14 cellular contexts compared by ENCODE assay signal in genomic region chr4:120918788-120919187, GRCh38. TPM values are rescaled to one million over a fixed set of nuclear protein-coding genes. Genes with fewer than 3 reads are reported as not detected.
DNase-seq lines count a peak whose midpoint lies in the region; ATAC-seq and TF ChIP-seq lines count a peak whose summit lies in the region.
"Had no signal": no experiment of that assay in that cellular context is flagged by ENCODE, and none has a peak within 500 bp of the region (broad histone marks: within the 10 kb centered on the region; RNA-seq: fewer than 3 reads in every experiment).

No MANE protein-coding gene starts in this region.

- H3K9me2 ChIP-seq in GM23338 (ENCODE audit: insufficient read depth): no peaks in the 10 kb centered on the region

- H2AFZ ChIP-seq in GM23338: no peak overlapping the region

- H3K27ac Mint-ChIP-seq in GM23338 (peak overlapping the region; percentile 82), progenitor cell of endocrine pancreas (no peak overlapping the region)
- peak overlapping the region; percentile 23 for H3K27ac Mint-ChIP-seq in activated naive CD8-positive, alpha-beta T cell treated with anti-CD3 and anti-CD28 coated beads, Interleukin-2, amount 50 U/mL, for 24 hours
- H3K27ac Mint-ChIP-seq: CD4-positive, CD25-positive, alpha-beta regulatory T cell had no signal

- in situ Hi-C loops in GM13977 (cut with MboI; ENCODE audit: low pct_unique_long_range_greater_than_20kb, low sequenced_read_pairs, unreplicated experiment): no loop called here

- H3K4me2 ChIP-seq in GM23338: no peak overlapping the region; the same call in 1 of the 2 replicates

- TF ChIP-seq CTCF in GM23338 (conservative IDR thresholded peaks at IDR 0.05; ENCODE audit: low read depth in 2 of 2): no peak
- no peak for TF ChIP-seq CTCF in progenitor cell of endocrine pancreas (IDR thresholded peaks at IDR 0.05; ENCODE audit: unreplicated experiment)
- no peak for TF ChIP-seq CTCF in GM13977 (IDR thresholded peaks at IDR 0.05; ENCODE audit: extremely low read depth, insufficient read depth, missing control alignments)

- peaks cover 72% of the 10 kb centered on the region for H3K79me2 ChIP-seq in GM23338 (replicated peaks; ENCODE audit: insufficient read depth)

- peak overlapping the region; percentile 9; the same call in 1 of the 3 replicates for H3K4me3 Mint-ChIP-seq in GM23338
- H3K4me3 Mint-ChIP-seq in activated naive CD8-positive, alpha-beta T cell treated with anti-CD3 and anti-CD28 coated beads, Interleukin-2, amount 50 U/mL, for 24 hours: no peak overlapping the region
- H3K4me3 Mint-ChIP-seq in progenitor cell of endocrine pancreas (ENCODE audit: low read depth): peak overlapping the region; percentile 16

- H3K27me3 ChIP-seq in GM23338 (ENCODE audit: insufficient read depth): no peaks in the 10 kb centered on the region

- no peaks in the 10 kb centered on the region for H3K36me3 ChIP-seq in GM23338 (ENCODE audit: insufficient read depth)
- H3K36me3 ChIP-seq: right lobe of liver had no signal

- peaks cover 31% of the 10 kb centered on the region for H3K4me1 ChIP-seq in GM23338 (ENCODE audit: insufficient read depth)
- H3K4me1 ChIP-seq: right lobe of liver had no signal

- H3K36me3 Mint-ChIP-seq in GM23338 (ENCODE audit: low read depth): peaks cover 8% of the 10 kb centered on the region; the same call in 1 of the 3 replicates
- H3K36me3 Mint-ChIP-seq in activated naive CD8-positive, alpha-beta T cell treated with anti-CD3 and anti-CD28 coated beads, Interleukin-2, amount 50 U/mL, for 24 hours (ENCODE audit: low read depth): no peaks in the 10 kb centered on the region
- no peaks in the 10 kb centered on the region for H3K36me3 Mint-ChIP-seq in progenitor cell of endocrine pancreas (ENCODE audit: insufficient read depth)

- peaks cover 7% of the 10 kb centered on the region for H3K27me3 Mint-ChIP-seq in GM23338 (ENCODE audit: insufficient read depth, low read depth, poor library complexity)
- peaks cover 29% of the 10 kb centered on the region for H3K27me3 Mint-ChIP-seq in activated naive CD8-positive, alpha-beta T cell treated with anti-CD3 and anti-CD28 coated beads, Interleukin-2, amount 50 U/mL, for 24 hours
- no peaks in the 10 kb centered on the region for H3K27me3 Mint-ChIP-seq in progenitor cell of endocrine pancreas

- DNase-seq in GM23338 (ENCODE audit: low spot score) (peak; percentile 20), left ventricle myocardium superior (peak; percentile 60), progenitor cell of endocrine pancreas (ENCODE audit: low spot score, unreplicated experiment) (no peak), NCI-H1694 (lab: John Stamatoyannopoulos, UW) (no peak), T-helper 1 cell (no peak), GM13977 (ENCODE audit: low spot score) (no peak)
- no peak for DNase-seq in activated naive CD8-positive, alpha-beta T cell treated with anti-CD3 and anti-CD28 coated beads, Interleukin-2, amount 50 U/mL, for 24 hours
- DNase-seq: activated CD4-positive, alpha-beta T cell treated with anti-CD3 and anti-CD28 coated beads, Interleukin-2, amount 50 U/mL, for 48 hours; CD4-positive, CD25-positive, alpha-beta regulatory T cell; right lobe of liver had no signal

- intact Hi-C loops in left ventricle myocardium superior (cut with micrococcal nuclease): no loop called here

- H3F3A ChIP-seq in GM23338 (replicated peaks; ENCODE audit: low read depth): no peaks in the 10 kb centered on the region

- H3K4me1 Mint-ChIP-seq in GM23338 (peaks cover 51% of the 10 kb centered on the region), progenitor cell of endocrine pancreas (ENCODE audit: low read depth) (peaks cover 17% of the 10 kb centered on the region)
- H3K4me1 Mint-ChIP-seq in activated naive CD8-positive, alpha-beta T cell treated with anti-CD3 and anti-CD28 coated beads, Interleukin-2, amount 50 U/mL, for 24 hours: peaks cover 31% of the 10 kb centered on the region

- no peak overlapping the region for H3K4me3 ChIP-seq in GM23338
- H3K4me3 ChIP-seq: right lobe of liver had no signal

- ATAC-seq in GM23338 (no peak), left ventricle myocardium superior (peak; percentile 54), HG03139 (IDR thresholded peaks at IDR 0.05; ENCODE audit: unreplicated experiment) (no peak)
- no peak for ATAC-seq in activated naive CD8-positive, alpha-beta T cell treated with anti-CD3 and anti-CD28 coated beads, Interleukin-2, amount 50 U/mL, for 24 hours
- ATAC-seq: Panc1, right lobe of liver had no signal

- H3K27ac ChIP-seq in GM23338 (ENCODE audit: low read depth): 0 out of 2 replicates have a peak overlapping the region, but pooled peaks have one; percentile 62
- H3K27ac ChIP-seq: epithelial cell of prostate, right lobe of liver had no signal

- no peaks in the 10 kb centered on the region; the same call in 1 of the 2 replicates for H4K20me1 ChIP-seq in GM23338 (replicated peaks; ENCODE audit: insufficient read depth)

- no peaks in the 10 kb centered on the region for H3K9me3 Mint-ChIP-seq in GM23338
- no peaks in the 10 kb centered on the region for H3K9me3 Mint-ChIP-seq in activated naive CD8-positive, alpha-beta T cell treated with anti-CD3 and anti-CD28 coated beads, Interleukin-2, amount 50 U/mL, for 24 hours
- no peaks in the 10 kb centered on the region for H3K9me3 Mint-ChIP-seq in progenitor cell of endocrine pancreas (ENCODE audit: low read depth)

TF ChIP-seq in GM23338, 12 proteins besides CTCF, POLR2A, EP300 and RAD21 (continues in another document):
- no peak for TF ChIP-seq STAT1 (IDR thresholded peaks at IDR 0.05; ENCODE audit: unreplicated experiment)
- no peak for TF ChIP-seq NANOG (IDR thresholded peaks at IDR 0.05; ENCODE audit: borderline replicate concordance)
- no peak for TF ChIP-seq CREB1 (CRISPR knock-in tag; IDR thresholded peaks at IDR 0.05; ENCODE audit: low read depth)
- no peak for TF ChIP-seq ZNF331 (CRISPR knock-in tag; IDR thresholded peaks at IDR 0.05; ENCODE audit: low read depth)
- TF ChIP-seq EZH2 (IDR thresholded peaks at IDR 0.05; ENCODE audit: low read depth, unreplicated experiment): no peak
- no peak for TF ChIP-seq REST (IDR thresholded peaks at IDR 0.05; ENCODE audit: unreplicated experiment)
- TF ChIP-seq POLR2AphosphoS5 (IDR thresholded peaks at IDR 0.05; ENCODE audit: low read depth): no peak
- no peak for TF ChIP-seq ETS1 (IDR thresholded peaks at IDR 0.05)

RNA-seq across cellular contexts. Expression of gene PRDM5, which starts 3.7 kb away (rescaled TPM):
- total RNA-seq in GM23338 (2014; rRNA removed; shearing (Covaris generic)): 31.8 and 40.4 TPM in 2 replicates
- polyA plus RNA-seq in GM23338 (2016; fragmentation: Nextera tagmentation; extraction: Ambion mirVana): 10.3 and 11.2 TPM in 2 replicates
- total RNA-seq in left ventricle myocardium superior: 7.6 TPM
- 18.9 and 24.1 TPM in 2 replicates for total RNA-seq in progenitor cell of endocrine pancreas
- total RNA-seq: T-helper 2 cell treated with Interferon-gamma antibody and Interleukin-4, amounts not matched to agents 100 ng/mL and 5 ng/mL, for 36 hours had no signal

Comparison
In these comparisons a context has a peak if more than half of its experiments do, and no peak if none do; other contexts are left out.
1. DNase-seq: peak in GM23338 (single experiment) and left ventricle myocardium superior (single experiment); none in activated naive CD8-positive, alpha-beta T cell treated with anti-CD3 and anti-CD28 coated beads, Interleukin-2, amount 50 U/mL, for 24 hours (single experiment), progenitor cell of endocrine pancreas (single experiment), NCI-H1694 (single experiment), T-helper 1 cell (0 of 5) and GM13977 (single experiment).